In genomic region chr7:143290293-143290692, GRCh38 we compare ENCODE assay signal across 1 cellular context.
TF ChIP-seq lines count a peak whose summit lies in the region.

No MANE protein-coding gene starts in this region.

TF ChIP-seq in A549, 52 proteins besides CTCF, POLR2A, EP300 and RAD21:
- TF ChIP-seq FOSB (CRISPR knock-in tag; IDR thresholded peaks at IDR 0.05) (no peak), RFX5 (IDR thresholded peaks at IDR 0.05) (no peak), SREBF2 (IDR thresholded peaks at IDR 0.05) (no peak), GATA3 (IDR thresholded peaks at IDR 0.05; ENCODE audit: borderline replicate concordance) (no peak), CHD2 (IDR thresholded peaks at IDR 0.05; ENCODE audit: low read length, partially characterized antibody) (no peak), REST (IDR thresholded peaks at IDR 0.05) (no peak), HDAC2 (IDR thresholded peaks at IDR 0.05) (no peak), PHF8 (IDR thresholded peaks at IDR 0.05; ENCODE audit: borderline replicate concordance, low read depth) (no peak), ZSCAN20 (CRISPR knock-in tag; IDR thresholded peaks at IDR 0.05) (no peak), PBX3 (IDR thresholded peaks at IDR 0.05) (no peak)
TF ChIP-seq in A549: peak in this region for 0.
